11 cellular contexts compared by ENCODE assay signal in the genomic region with DNA sequence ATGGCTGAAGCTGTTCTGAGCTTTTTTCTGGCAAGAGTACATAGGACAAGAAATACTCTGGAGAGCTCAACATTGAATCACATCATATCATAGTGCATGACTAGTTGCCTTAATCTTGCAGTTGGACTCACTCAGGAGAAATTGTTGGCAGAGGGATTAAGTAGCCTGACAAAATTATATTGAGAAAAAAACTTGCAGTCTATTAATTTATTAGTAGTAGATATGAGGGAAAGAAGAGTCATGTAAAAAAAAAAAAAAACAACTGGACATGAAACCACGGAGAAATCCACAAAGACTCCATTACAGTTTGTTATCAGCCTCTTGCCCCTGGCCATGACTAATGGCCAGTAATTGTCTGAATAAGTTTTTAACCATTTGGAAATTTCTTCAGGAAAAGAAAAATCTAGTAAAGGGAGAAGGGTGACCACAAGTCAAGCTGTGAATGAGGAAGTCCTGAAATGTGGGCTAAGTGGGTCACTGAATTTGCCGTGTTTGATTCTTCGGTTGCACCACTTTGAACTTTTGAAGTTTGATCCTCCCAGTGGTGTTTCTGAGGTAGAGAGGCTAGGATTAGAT. TPM values are rescaled to one million over a fixed set of nuclear protein-coding genes. Genes with fewer than 3 reads are reported as not detected.
DNase-seq lines count a peak whose midpoint lies in the region; ATAC-seq and TF ChIP-seq lines count a peak whose summit lies in the region.
"Had no signal": no experiment of that assay in that cellular context is flagged by ENCODE, and none has a peak within 500 bp of the region (broad histone marks: within the 10 kb centered on the region; RNA-seq: fewer than 3 reads in every experiment).

No MANE protein-coding gene starts in this region.

- no peaks in the 10 kb centered on the region for H3K9me3 Mint-ChIP-seq in activated naive CD4-positive, alpha-beta T cell treated with anti-CD3 and anti-CD28 coated beads, Interleukin-2, amount 50 U/mL, for 24 hours
- no peaks in the 10 kb centered on the region for H3K9me3 Mint-ChIP-seq in activated naive CD4-positive, alpha-beta T cell treated with anti-CD3 and anti-CD28 coated beads for 36 hours
- no peaks in the 10 kb centered on the region for H3K9me3 Mint-ChIP-seq in activated CD4-positive, alpha-beta memory T cell treated with anti-CD3 and anti-CD28 coated beads, Interleukin-2, amount 10 ng/mL, durations not matched to agents 7 days and 5 days

- peak overlapping the region; percentile 15 for H3K4me3 Mint-ChIP-seq in activated naive CD4-positive, alpha-beta T cell treated with anti-CD3 and anti-CD28 coated beads, Interleukin-2, amount 50 U/mL, for 24 hours
- no peak overlapping the region for H3K4me3 Mint-ChIP-seq in activated naive CD4-positive, alpha-beta T cell treated with anti-CD3 and anti-CD28 coated beads for 36 hours
- H3K4me3 Mint-ChIP-seq in activated CD4-positive, alpha-beta memory T cell treated with anti-CD3 and anti-CD28 coated beads, Interleukin-2, amount 10 ng/mL, durations not matched to agents 7 days and 5 days, result peak overlapping the region; percentile 68

- DNase-seq in activated naive CD4-positive, alpha-beta T cell treated with anti-CD3 and anti-CD28 coated beads for 36 hours, result no peak
- DNase-seq in activated CD4-positive, alpha-beta memory T cell treated with anti-CD3 and anti-CD28 coated beads, Interleukin-2, amount 10 ng/mL, durations not matched to agents 7 days and 5 days, result no peak
- DNase-seq in right atrium auricular region (ENCODE audit: low spot score) (no peak), thoracic aorta (ENCODE audit: low spot score) (no peak), lower lobe of right lung (no peak), putamen (ENCODE audit: low spot score) (no peak)
- DNase-seq: C1 segment of cervical spinal cord, NCI-H1694 had no signal

- POLR2A ChIA-PET in activated CD4-positive, alpha-beta memory T cell treated with anti-CD3 and anti-CD28 coated beads, Interleukin-2, amount 10 ng/mL, durations not matched to agents 7 days and 5 days (lab: Charles Lee), result interaction anchor here (1.3 kb wide), 1 partner anchor 12 kb away, joined by 3 read pairs; no protein-coding TSS in a partner anchor

- H3K27me3 Mint-ChIP-seq in activated naive CD4-positive, alpha-beta T cell treated with anti-CD3 and anti-CD28 coated beads, Interleukin-2, amount 50 U/mL, for 24 hours, result no peaks in the 10 kb centered on the region
- H3K27me3 Mint-ChIP-seq in activated naive CD4-positive, alpha-beta T cell treated with anti-CD3 and anti-CD28 coated beads for 36 hours (ENCODE audit: low read depth), result no peaks in the 10 kb centered on the region
- no peaks in the 10 kb centered on the region for H3K27me3 Mint-ChIP-seq in activated CD4-positive, alpha-beta memory T cell treated with anti-CD3 and anti-CD28 coated beads, Interleukin-2, amount 10 ng/mL, durations not matched to agents 7 days and 5 days

- H3K4me1 Mint-ChIP-seq in activated naive CD4-positive, alpha-beta T cell treated with anti-CD3 and anti-CD28 coated beads, Interleukin-2, amount 50 U/mL, for 24 hours, result peaks cover 31% of the 10 kb centered on the region
- peaks cover 32% of the 10 kb centered on the region for H3K4me1 Mint-ChIP-seq in activated naive CD4-positive, alpha-beta T cell treated with anti-CD3 and anti-CD28 coated beads for 36 hours (ENCODE audit: low read depth)
- peaks cover 52% of the 10 kb centered on the region for H3K4me1 Mint-ChIP-seq in activated CD4-positive, alpha-beta memory T cell treated with anti-CD3 and anti-CD28 coated beads, Interleukin-2, amount 10 ng/mL, durations not matched to agents 7 days and 5 days

- intact Hi-C loops in activated naive CD4-positive, alpha-beta T cell treated with anti-CD3 and anti-CD28 coated beads for 36 hours (cut with micrococcal nuclease), result no loop called here
- intact Hi-C loops in lower lobe of right lung (cut with DNase I), result no loop called here

- H3K9me3 ChIP-seq in right atrium auricular region, result no peaks in the 10 kb centered on the region
- no peaks in the 10 kb centered on the region for H3K9me3 ChIP-seq in thoracic aorta
- H3K9me3 ChIP-seq in lower lobe of right lung, result no peaks in the 10 kb centered on the region
- H3K9me3 ChIP-seq: Peyer's patch had no signal

- H3K4me1 ChIP-seq in right atrium auricular region (peaks cover 0 to 77% of the 10 kb centered on the region in 2 donors), thoracic aorta (ENCODE audit: control insufficient read depth in 1 of 2, low read depth in 2 of 2) (peaks cover 49 to 90% of the 10 kb centered on the region in 2 donors), lower lobe of right lung (peaks cover 36% of the 10 kb centered on the region)

- no peaks in the 10 kb centered on the region for H3K36me3 Mint-ChIP-seq in activated naive CD4-positive, alpha-beta T cell treated with anti-CD3 and anti-CD28 coated beads, Interleukin-2, amount 50 U/mL, for 24 hours
- peaks cover 2% of the 10 kb centered on the region for H3K36me3 Mint-ChIP-seq in activated naive CD4-positive, alpha-beta T cell treated with anti-CD3 and anti-CD28 coated beads for 36 hours (ENCODE audit: low read depth)
- H3K36me3 Mint-ChIP-seq in activated CD4-positive, alpha-beta memory T cell treated with anti-CD3 and anti-CD28 coated beads, Interleukin-2, amount 10 ng/mL, durations not matched to agents 7 days and 5 days (ENCODE audit: low read depth), result peaks cover 6% of the 10 kb centered on the region

- H3K27me3 ChIP-seq in right atrium auricular region (no peaks in the 10 kb centered on the region), thoracic aorta (replicated peaks; ENCODE audit: insufficient read depth) (no peaks in the 10 kb centered on the region), lower lobe of right lung (ENCODE audit: low read depth) (no peaks in the 10 kb centered on the region)
- H3K27me3 ChIP-seq: Peyer's patch had no signal

- H3K4me3 ChIP-seq in right atrium auricular region (no peak overlapping the region), thoracic aorta (no peak overlapping the region), lower lobe of right lung (no peak overlapping the region)
- H3K4me3 ChIP-seq: Peyer's patch had no signal

- H3K27ac Mint-ChIP-seq in activated naive CD4-positive, alpha-beta T cell treated with anti-CD3 and anti-CD28 coated beads, Interleukin-2, amount 50 U/mL, for 24 hours, result no peak overlapping the region
- no peak overlapping the region for H3K27ac Mint-ChIP-seq in activated naive CD4-positive, alpha-beta T cell treated with anti-CD3 and anti-CD28 coated beads for 36 hours
- H3K27ac Mint-ChIP-seq in activated CD4-positive, alpha-beta memory T cell treated with anti-CD3 and anti-CD28 coated beads, Interleukin-2, amount 10 ng/mL, durations not matched to agents 7 days and 5 days, result peak overlapping the region; percentile 86

- peaks cover under 1% of the 10 kb centered on the region for H3K36me3 ChIP-seq in right atrium auricular region
- no peaks in the 10 kb centered on the region for H3K36me3 ChIP-seq in thoracic aorta
- no peaks in the 10 kb centered on the region for H3K36me3 ChIP-seq in lower lobe of right lung
- H3K36me3 ChIP-seq: Peyer's patch had no signal

- CTCF ChIA-PET in activated naive CD4-positive, alpha-beta T cell treated with anti-CD3 and anti-CD28 coated beads for 36 hours (lab: Charles Lee), result no interaction called here
- CTCF ChIA-PET in activated CD4-positive, alpha-beta memory T cell treated with anti-CD3 and anti-CD28 coated beads, Interleukin-2, amount 10 ng/mL, durations not matched to agents 7 days and 5 days (lab: Charles Lee), result no interaction called here

- no peak for ATAC-seq in thoracic aorta (ENCODE audit: insufficient number of reproducible peaks, low FRiP score, low read depth)
- ATAC-seq in lower lobe of right lung, result no peak
- no peak for ATAC-seq in HG02970 (IDR thresholded peaks at IDR 0.05; ENCODE audit: low FRiP score, unreplicated experiment)

- H3K27ac ChIP-seq in right atrium auricular region (peak overlapping the region; percentile 68 to 84), thoracic aorta (peak overlapping the region; percentile 66 to 82), lower lobe of right lung (no peak overlapping the region)

- TF ChIP-seq CTCF in right atrium auricular region (IDR thresholded peaks at IDR 0.05), result no peak
- TF ChIP-seq CTCF in thoracic aorta (IDR thresholded peaks at IDR 0.05), result no peak
- no peak for TF ChIP-seq CTCF in lower lobe of right lung (IDR thresholded peaks at IDR 0.05)

RNA-seq across cellular contexts. Expression of a gene that starts 45.6 kb away (rescaled TPM):
- total RNA-seq in activated naive CD4-positive, alpha-beta T cell treated with anti-CD3 and anti-CD28 coated beads for 36 hours, result 10 to 100 TPM; 17.7 to 20.5 TPM
- 10 to 100 TPM; 25.5 to 31.0 TPM for total RNA-seq in activated CD4-positive, alpha-beta memory T cell treated with anti-CD3 and anti-CD28 coated beads, Interleukin-2, amount 10 ng/mL, durations not matched to agents 7 days and 5 days
- total RNA-seq in right atrium auricular region (1,000 to 10,000 TPM in 1 of 2 donors, 100 to 1,000 TPM in 1; 869 to 2,468 TPM), thoracic aorta (1,000 to 10,000 TPM; 1,134 to 3,147 TPM), lower lobe of right lung (248 TPM)

RNA-seq across cellular contexts. Expression of a gene that starts 58.3 kb away (rescaled TPM):
- total RNA-seq in activated naive CD4-positive, alpha-beta T cell treated with anti-CD3 and anti-CD28 coated beads for 36 hours, result 10 to 100 TPM; 10.4 to 12.5 TPM
- 10 to 100 TPM; 14.5 to 14.8 TPM for total RNA-seq in activated CD4-positive, alpha-beta memory T cell treated with anti-CD3 and anti-CD28 coated beads, Interleukin-2, amount 10 ng/mL, durations not matched to agents 7 days and 5 days
- 10 to 100 TPM; 10.8 to 13.4 TPM for total RNA-seq in right atrium auricular region
- total RNA-seq in thoracic aorta, result 10 to 100 TPM; 41.6 to 44.5 TPM
- 8.2 TPM for total RNA-seq in lower lobe of right lung
